ENCODE assay signal across 11 cellular contexts in the genomic region with DNA sequence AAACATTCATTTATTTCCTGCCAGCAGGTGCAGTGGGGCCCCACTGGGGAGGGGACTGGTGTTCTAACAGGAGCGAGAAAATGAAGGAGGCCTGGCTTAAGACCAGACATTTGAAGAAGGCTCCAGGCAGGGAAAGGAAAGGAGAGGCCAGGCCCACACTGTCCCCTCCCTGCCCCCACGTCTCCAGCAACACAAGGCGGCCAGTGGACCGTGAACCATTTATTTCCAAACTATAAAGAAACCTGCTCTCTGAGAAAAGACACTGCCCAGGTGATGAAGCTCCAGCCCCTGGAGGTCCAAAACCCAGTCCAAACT. TPM values are rescaled to one million over a fixed set of nuclear protein-coding genes. Genes with fewer than 3 reads are reported as not detected.
DNase-seq lines count a peak whose midpoint lies in the region; TF ChIP-seq lines count a peak whose summit lies in the region.
"Had no signal": no experiment of that assay in that cellular context is flagged by ENCODE, and none has a peak within 500 bp of the region (broad histone marks: within the 10 kb centered on the region; RNA-seq: fewer than 3 reads in every experiment).

No MANE protein-coding gene starts in this region.

- no peak overlapping the region for H4K12ac ChIP-seq in trophoblast cell (ENCODE audit: low read depth, low read length)

- H2AFZ ChIP-seq in trophoblast cell (ENCODE audit: insufficient read depth, low read length, poor library complexity), result no peak overlapping the region

- H3K4me1 ChIP-seq in DOHH2 (ENCODE audit: control insufficient read depth, low read length) (peaks cover 24% of the 10 kb centered on the region), trophoblast cell (ENCODE audit: control insufficient read depth in 1 of 2, insufficient read depth in 2 of 2, low read length in 2 of 2) (peaks cover 9 to 12% of the 10 kb centered on the region in 2 experiments)

- no peaks in the 10 kb centered on the region for H3F3A ChIP-seq in DOHH2 (ENCODE audit: control insufficient read depth, insufficient read depth)

- H3K18ac ChIP-seq in trophoblast cell (ENCODE audit: low read length), result no peak overlapping the region

- H2BK12ac ChIP-seq in trophoblast cell (ENCODE audit: low read length), result no peak overlapping the region

- TF ChIP-seq CTCF in DOHH2 (IDR thresholded peaks at IDR 0.05; ENCODE audit: low read depth, low read length, poor library complexity, severe bottlenecking), result no peak

- no peak overlapping the region for H3K14ac ChIP-seq in trophoblast cell (ENCODE audit: low read length)

- no peak overlapping the region for H2BK120ac ChIP-seq in trophoblast cell (ENCODE audit: insufficient read depth, low read length, poor library complexity)

- H3K27ac ChIP-seq in DOHH2 (ENCODE audit: low read depth, low read length), result peak overlapping the region; percentile 40
- peak overlapping the region; percentile 6 for H3K27ac ChIP-seq in trophoblast cell (ENCODE audit: low read depth, low read length)

- H3K4ac ChIP-seq in trophoblast cell (ENCODE audit: low read depth, low read length), result no peak overlapping the region

- peak overlapping the region; percentile 57 for H3K4me2 ChIP-seq in DOHH2 (ENCODE audit: low read length)
- H3K4me2 ChIP-seq in trophoblast cell (ENCODE audit: low read length), result no peak overlapping the region

- H3K4me3 ChIP-seq in DOHH2 (ENCODE audit: low read length), result peak overlapping the region; percentile 28
- H3K4me3 ChIP-seq in trophoblast cell (ENCODE audit: low read depth, low read length), result no peak overlapping the region

- H4K20me1 ChIP-seq in DOHH2 (ENCODE audit: control insufficient read depth, insufficient read depth, low read depth, low read length), result no peaks in the 10 kb centered on the region

- no peak overlapping the region for H2BK5ac ChIP-seq in trophoblast cell (ENCODE audit: low read depth, low read length, poor library complexity)

- peaks cover 10% of the 10 kb centered on the region for H3K36me3 ChIP-seq in DOHH2 (ENCODE audit: control insufficient read depth, low read length)
- peaks cover 11 to 12% of the 10 kb centered on the region in 2 experiments for H3K36me3 ChIP-seq in trophoblast cell (ENCODE audit: control insufficient read depth in 1 of 2, insufficient read depth in 2 of 2, low read length in 2 of 2)

- no peak overlapping the region for H4K8ac ChIP-seq in trophoblast cell (ENCODE audit: low read depth, low read length)

- H3K9me3 ChIP-seq in DOHH2 (ENCODE audit: control insufficient read depth, insufficient read depth, low read length) (no peaks in the 10 kb centered on the region), trophoblast cell (ENCODE audit: insufficient read depth, low read depth, low read length) (no peaks in the 10 kb centered on the region)

- no peak overlapping the region for H2AK5ac ChIP-seq in trophoblast cell (ENCODE audit: low read length)

- H3K27me3 ChIP-seq in DOHH2 (ENCODE audit: control insufficient read depth, low read length) (no peaks in the 10 kb centered on the region; the same call in 1 of the 2 replicates), trophoblast cell (ENCODE audit: insufficient read depth, low read length) (no peaks in the 10 kb centered on the region)

- no peaks in the 10 kb centered on the region for H3K79me2 ChIP-seq in DOHH2 (ENCODE audit: control insufficient read depth, low read length)
- H3K79me2 ChIP-seq in trophoblast cell (ENCODE audit: control insufficient read depth, insufficient read depth, low read length, poor library complexity), result no peaks in the 10 kb centered on the region

- no CpG with 5 or more reads among the region's 4 CpGs for WGBS in trophoblast cell (ENCODE audit: extremely low coverage, insufficient coverage, insufficient read length)

- peaks cover 6% of the 10 kb centered on the region for H3K79me1 ChIP-seq in trophoblast cell (ENCODE audit: low read length)

- H3K9ac ChIP-seq in trophoblast cell (ENCODE audit: low read length), result no peak overlapping the region

- DNase-seq in NCI-H1105 treated with DMSO at 0.1 percent for 48 hours (lab: John Stamatoyannopoulos, UW) (peak; percentile 58), cerebellar cortex (ENCODE audit: low spot score) (peak; percentile 16), trophoblast cell (no peak), RPMI8226 (no peak), COLO829 (ENCODE audit: low spot score) (no peak), NCI-H82 treated with DMSO at 0.1 percent for 48 hours (lab: John Stamatoyannopoulos, UW; ENCODE audit: unreplicated experiment) (no peak), activated T-cell treated with anti-CD3 and anti-CD28 coated beads for 4 hours (no peak)
- DNase-seq: activated CD4-positive, CD25-positive, alpha-beta regulatory T cell; activated gamma-delta T cell; MM.1S had no signal

- no peaks in the 10 kb centered on the region for H3K9me2 ChIP-seq in DOHH2 (replicated peaks; ENCODE audit: control insufficient read depth, low read length)

- no peak overlapping the region for H3K23ac ChIP-seq in trophoblast cell (ENCODE audit: low read length)

- no peak overlapping the region for H4K91ac ChIP-seq in trophoblast cell (ENCODE audit: low read depth, low read length)

RNA-seq across cellular contexts. Expression of a gene that starts 41.4 kb away (rescaled TPM):
- 0.01 TPM in 1 of 2 replicates, not detected in the other for polyA plus RNA-seq in trophoblast cell (2013)

RNA-seq across cellular contexts. Expression of a gene that starts 56.7 kb away (rescaled TPM):
- polyA plus RNA-seq in trophoblast cell (2013), result 19.9 and 20.1 TPM in 2 replicates

Comparison
In these comparisons a context has a peak if more than half of its experiments do, and no peak if none do; other contexts are left out.
1. DNase-seq: peak in NCI-H1105 treated with DMSO at 0.1 percent for 48 hours (single experiment) and cerebellar cortex (single experiment); none in trophoblast cell (0 of 2), RPMI8226 (single experiment), COLO829 (single experiment), NCI-H82 treated with DMSO at 0.1 percent for 48 hours (single experiment) and activated T-cell treated with anti-CD3 and anti-CD28 coated beads for 4 hours (single experiment).